1 cellular context compared by ENCODE assay signal in genomic region chr15:80152896-80153876, GRCh38.
TF ChIP-seq lines count a peak whose summit lies in the region.

Gene FAH (plus strand): TSS chr15:80152999. CDS start chr15:80153055, 56 bp downstream.

TF ChIP-seq in HepG2, 621 proteins besides CTCF, POLR2A, EP300 and RAD21 (continued from another document and continues in another):
- TF ChIP-seq TERF1 (CRISPR knock-in tag; IDR thresholded peaks at IDR 0.05) (no peak), SP2 (CRISPR knock-in tag; IDR thresholded peaks at IDR 0.05) (no peak), CCAR2 (optimal IDR thresholded peaks at IDR 0.05; ENCODE audit: low read depth, low read length) (no peak), IRX3 (CRISPR knock-in tag; IDR thresholded peaks at IDR 0.05; ENCODE audit: borderline replicate concordance, low read depth) (no peak), ATRX (CRISPR knock-in tag; IDR thresholded peaks at IDR 0.05; ENCODE audit: borderline replicate concordance) (no peak), ZNF530 (CRISPR knock-in tag; IDR thresholded peaks at IDR 0.05; ENCODE audit: low read depth) (no peak), HCFC1 (IDR thresholded peaks at IDR 0.05; ENCODE audit: low read depth, low read length) (no peak), MAF1 (CRISPR knock-in tag; IDR thresholded peaks at IDR 0.05; ENCODE audit: borderline replicate concordance) (no peak), ZNF556 (CRISPR knock-in tag; IDR thresholded peaks at IDR 0.05; ENCODE audit: borderline replicate concordance) (peak; percentile 62; the same call in 1 of the 2 replicates), JUND (CRISPR knock-in tag; IDR thresholded peaks at IDR 0.05) (no peak), GABPA (IDR thresholded peaks at IDR 0.05; ENCODE audit: low read depth, low read length) (no peak), GABPA (CRISPR knock-in tag; IDR thresholded peaks at IDR 0.05; ENCODE audit: low read depth) (peak; percentile 55; the same call in 1 of the 2 replicates), ZNF772 (CRISPR knock-in tag; IDR thresholded peaks at IDR 0.05) (peak; percentile 31; the same call in 1 of the 2 replicates), TP53 (CRISPR knock-in tag; conservative IDR thresholded peaks at IDR 0.05) (no peak), RBFOX2 (IDR thresholded peaks at IDR 0.05; ENCODE audit: low read depth, low read length) (peak; percentile 53), LRRFIP1 (CRISPR knock-in tag; conservative IDR thresholded peaks at IDR 0.05) (no peak), ZNF18 (CRISPR knock-in tag; IDR thresholded peaks at IDR 0.05; ENCODE audit: insufficient replicate concordance) (no peak), ZNF460 (CRISPR knock-in tag; IDR thresholded peaks at IDR 0.05; ENCODE audit: borderline replicate concordance) (no peak), MXD3 (CRISPR knock-in tag; IDR thresholded peaks at IDR 0.05) (0 out of 2 replicates have a peak, but pooled peaks have one; percentile 34), GTF2F1 (IDR thresholded peaks at IDR 0.05; ENCODE audit: low read length) (no peak), TRIM24 (CRISPR knock-in tag; IDR thresholded peaks at IDR 0.05) (no peak), ZNF570 (CRISPR knock-in tag; IDR thresholded peaks at IDR 0.05; ENCODE audit: borderline replicate concordance) (no peak), SOX6 (IDR thresholded peaks at IDR 0.05) (no peak), SOX6 (CRISPR knock-in tag; IDR thresholded peaks at IDR 0.05) (peak; percentile 64), CREB1 (IDR thresholded peaks at IDR 0.05) (no peak), CREB1 (CRISPR knock-in tag; IDR thresholded peaks at IDR 0.05) (no peak), ZNF260 (CRISPR knock-in tag; IDR thresholded peaks at IDR 0.05; ENCODE audit: borderline replicate concordance, low read depth) (no peak), CEBPZ (IDR thresholded peaks at IDR 0.05; ENCODE audit: low read length) (no peak), ZNF841 (CRISPR knock-in tag; IDR thresholded peaks at IDR 0.05; ENCODE audit: borderline replicate concordance) (no peak), TOE1 (CRISPR knock-in tag; IDR thresholded peaks at IDR 0.05) (no peak), FOSL1 (CRISPR knock-in tag; IDR thresholded peaks at IDR 0.05; ENCODE audit: borderline replicate concordance) (no peak), GLMP (CRISPR knock-in tag; IDR thresholded peaks at IDR 0.05; ENCODE audit: borderline replicate concordance) (no peak), PAX8 (CRISPR knock-in tag; IDR thresholded peaks at IDR 0.05; ENCODE audit: borderline replicate concordance) (no peak), ZNF562 (CRISPR knock-in tag; IDR thresholded peaks at IDR 0.05; ENCODE audit: borderline replicate concordance) (no peak), MEF2D (CRISPR knock-in tag; IDR thresholded peaks at IDR 0.05) (no peak), FOXC1 (CRISPR knock-in tag; IDR thresholded peaks at IDR 0.05; ENCODE audit: borderline replicate concordance) (peak; percentile 86), ZBTB7A (CRISPR knock-in tag; IDR thresholded peaks at IDR 0.05) (no peak), ZNF282 (IDR thresholded peaks at IDR 0.05; ENCODE audit: partially characterized antibody) (no peak), NBN (conservative IDR thresholded peaks at IDR 0.05) (no peak), NFKBIZ (CRISPR knock-in tag; IDR thresholded peaks at IDR 0.05) (no peak), TEAD3 (CRISPR knock-in tag; optimal IDR thresholded peaks at IDR 0.05; ENCODE audit: borderline replicate concordance) (peak; percentile 49), MYPOP (CRISPR knock-in tag; IDR thresholded peaks at IDR 0.05) (no peak), MXD4 (CRISPR knock-in tag; IDR thresholded peaks at IDR 0.05) (no peak), E2F5 (CRISPR knock-in tag; conservative IDR thresholded peaks at IDR 0.05) (no peak), MXI1 (IDR thresholded peaks at IDR 0.05; ENCODE audit: borderline replicate concordance, low read depth, low read length) (peak; percentile 30; the same call in 1 of the 3 replicates), GFI1 (CRISPR knock-in tag; IDR thresholded peaks at IDR 0.05; ENCODE audit: borderline replicate concordance) (no peak), ZSCAN20 (CRISPR knock-in tag; IDR thresholded peaks at IDR 0.05; ENCODE audit: borderline replicate concordance) (no peak), FOXO1 (CRISPR knock-in tag; IDR thresholded peaks at IDR 0.05) (no peak), SIX4 (CRISPR knock-in tag; IDR thresholded peaks at IDR 0.05) (no peak), ZBTB43 (CRISPR knock-in tag; conservative IDR thresholded peaks at IDR 0.05) (no peak), AKNA (CRISPR knock-in tag; IDR thresholded peaks at IDR 0.05; ENCODE audit: borderline replicate concordance) (no peak)
